14 cellular contexts compared by ENCODE assay signal in genomic region chr4:78544681-78545080, GRCh38. TPM values are rescaled to one million over a fixed set of nuclear protein-coding genes. Genes with fewer than 3 reads are reported as not detected.
DNase-seq lines count a peak whose midpoint lies in the region; ATAC-seq, FAIRE-seq and TF ChIP-seq lines count a peak whose summit lies in the region.
"Had no signal": no experiment of that assay in that cellular context is flagged by ENCODE, and none has a peak within 500 bp of the region (broad histone marks: within the 10 kb centered on the region; RNA-seq: fewer than 3 reads in every experiment).

No MANE protein-coding gene starts in this region.

- DNase-seq in A549 (ENCODE audit: low read depth in 1 of 2, low spot score in 1 of 2) (no peak), H4 (ENCODE audit: low spot score) (peak; percentile 80), astrocyte of the spinal cord (ENCODE audit: low read depth, low spot score) (peak; percentile 23), fibroblast of peridontal ligament (ENCODE audit: extremely low read depth) (peak; percentile 89), HUDEP-2 (lab: John Stamatoyannopoulos, UW; ENCODE audit: unreplicated experiment in 76 of 76) (no peak), HT-29 (ENCODE audit: low spot score) (no peak), HuH-7.5 (ENCODE audit: low spot score) (no peak)
- DNase-seq: Kasumi-1, NCI-H187, NCI-H69, SJCRH30 had no signal

- TF ChIP-seq CTCF in A549 (IDR thresholded peaks at IDR 0.05) (no peak), astrocyte of the spinal cord (IDR thresholded peaks at IDR 0.05; ENCODE audit: low read depth, low read length) (no peak)

- in situ Hi-C loops in astrocyte of the spinal cord (cut with HindIII; ENCODE audit: low sequenced_read_pairs), result no loop called here

- FAIRE-seq in A549 (lab: Jason Lieb, UNC), result no peak
- FAIRE-seq: GM12892, H1 had no signal

- peak overlapping the region; percentile 49 to 73; a peak in 2 of 6 replicates for H3K27ac ChIP-seq in A549
- H3K27ac ChIP-seq: SJCRH30 had no signal

- H3K4me2 ChIP-seq in A549, result peak overlapping the region; percentile 69; the same call in 1 of the 3 replicates

- CTCF ChIA-PET in A549 (lab: Yijun Ruan, JAX), result interaction anchor here (0.6 to 1.9 kb wide), 2 partner anchors 49 to 485 kb away, joined by 3 to 4 read pairs; no protein-coding TSS in a partner anchor

- TF ChIP-seq EP300 in A549 (IDR thresholded peaks at IDR 0.05), result no peak

- no peak overlapping the region for H3K4me3 ChIP-seq in A549
- no peak overlapping the region for H3K4me3 ChIP-seq in astrocyte of the spinal cord (ENCODE audit: low read depth, low read length)
- H3K4me3 ChIP-seq: SJCRH30 had no signal

- POLR2A ChIA-PET in A549 (lab: Yijun Ruan, JAX), result no interaction called here

- no peak for ATAC-seq in A549

- peaks cover 46% of the 10 kb centered on the region for H3K4me1 ChIP-seq in A549
- H3K4me1 ChIP-seq: SJCRH30 had no signal

- TF ChIP-seq POLR2A in A549 (IDR thresholded peaks at IDR 0.05; ENCODE audit: low read length), result no peak

- TF ChIP-seq RAD21 in A549 (conservative IDR thresholded peaks at IDR 0.05 in 1 of 2, IDR thresholded peaks at IDR 0.05 in 1 of 2), result no peak

- H3K9me3 ChIP-seq in A549, result no peaks in the 10 kb centered on the region
- H3K9me3 ChIP-seq: SJCRH30 had no signal

- WGBS in A549 (ENCODE audit: missing lambda C conversion rate), result 56% methylated on average over 2 of the region's 2 CpGs

TF ChIP-seq in A549, 52 proteins besides CTCF, POLR2A, EP300 and RAD21:
- TF ChIP-seq MAFK (IDR thresholded peaks at IDR 0.05; ENCODE audit: partially characterized antibody) (peak; percentile 18), FOSL2 (IDR thresholded peaks at IDR 0.05) (no peak), FOSL2 (CRISPR knock-in tag; IDR thresholded peaks at IDR 0.05) (no peak)
- TF ChIP-seq, protein P1, sequence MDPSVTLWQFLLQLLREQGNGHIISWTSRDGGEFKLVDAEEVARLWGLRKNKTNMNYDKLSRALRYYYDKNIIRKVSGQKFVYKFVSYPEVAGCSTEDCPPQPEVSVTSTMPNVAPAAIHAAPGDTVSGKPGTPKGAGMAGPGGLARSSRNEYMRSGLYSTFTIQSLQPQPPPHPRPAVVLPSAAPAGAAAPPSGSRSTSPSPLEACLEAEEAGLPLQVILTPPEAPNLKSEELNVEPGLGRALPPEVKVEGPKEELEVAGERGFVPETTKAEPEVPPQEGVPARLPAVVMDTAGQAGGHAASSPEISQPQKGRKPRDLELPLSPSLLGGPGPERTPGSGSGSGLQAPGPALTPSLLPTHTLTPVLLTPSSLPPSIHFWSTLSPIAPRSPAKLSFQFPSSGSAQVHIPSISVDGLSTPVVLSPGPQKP (IDR thresholded peaks at IDR 0.05; ENCODE audit: low read depth, low read length), result no peak

RNA-seq across cellular contexts. Expression of gene ANXA3, which starts 6.9 kb away (rescaled TPM):
- 126 and 145 TPM in 2 replicates for polyA plus RNA-seq in A549 (2011; rRNA removed)
- 54.5 and 58.1 TPM in 2 replicates for polyA plus RNA-seq in A549 (2012; cell fraction: cytosol; rRNA removed)
- polyA plus RNA-seq in A549 (2012; cell fraction: nucleus; rRNA removed), result 33.3 and 44.8 TPM in 2 replicates
- polyA plus RNA-seq in A549 (2017; fragmentation: RNase III; extraction: RNeasy Plus Mini Kit Qiagen cat#74134 plus additional on column Dnase treatment), result 134 to 169 TPM (median 162 TPM) in 3 replicates
- polyA minus RNA-seq in A549 (2011; rRNA and poly(A)+ RNA removed), result 56.9 and 61.0 TPM in 2 replicates
- total RNA-seq in H4 (2014; rRNA removed; shearing (Covaris generic)), result 0.35 TPM in 1 of 2 replicates, not detected in the other
- 160 and 175 TPM in 2 replicates for total RNA-seq in HT-29 (2014; rRNA removed; shearing (Covaris generic))
- total RNA-seq: OCI-LY7 had no signal

Comparison
In these comparisons a context has a peak if more than half of its experiments do, and no peak if none do; other contexts are left out.
1. DNase-seq: peak in H4 (single experiment), astrocyte of the spinal cord (single experiment) and fibroblast of peridontal ligament (single experiment); none in A549 (0 of 2), HUDEP-2 (0 of 76), HT-29 (single experiment) and HuH-7.5 (single experiment).
2. RNA of gene ANXA3, which starts 6.9 kb away (total RNA-seq): 160 to 175 TPM in HT-29; 0.35 TPM in H4; every median in the first group is over 100 times any median in the second.